ENCODE assay signal across 1 cellular context in genomic region chr17:31339906-31340661, GRCh38.
TF ChIP-seq lines count a peak whose summit lies in the region.

No MANE protein-coding gene starts in this region.

TF ChIP-seq in GM12878, 131 proteins besides CTCF, POLR2A, EP300 and RAD21:
- no peak for TF ChIP-seq BMI1 (IDR thresholded peaks at IDR 0.05; ENCODE audit: borderline replicate concordance)
- TF ChIP-seq DPF2 (IDR thresholded peaks at IDR 0.05) = no peak
- TF ChIP-seq NRF1 (conservative IDR thresholded peaks at IDR 0.05; ENCODE audit: low read depth, low read length) = no peak
- TF ChIP-seq GABPA (IDR thresholded peaks at IDR 0.05; ENCODE audit: low read depth) = no peak
- TF ChIP-seq, protein P1, sequence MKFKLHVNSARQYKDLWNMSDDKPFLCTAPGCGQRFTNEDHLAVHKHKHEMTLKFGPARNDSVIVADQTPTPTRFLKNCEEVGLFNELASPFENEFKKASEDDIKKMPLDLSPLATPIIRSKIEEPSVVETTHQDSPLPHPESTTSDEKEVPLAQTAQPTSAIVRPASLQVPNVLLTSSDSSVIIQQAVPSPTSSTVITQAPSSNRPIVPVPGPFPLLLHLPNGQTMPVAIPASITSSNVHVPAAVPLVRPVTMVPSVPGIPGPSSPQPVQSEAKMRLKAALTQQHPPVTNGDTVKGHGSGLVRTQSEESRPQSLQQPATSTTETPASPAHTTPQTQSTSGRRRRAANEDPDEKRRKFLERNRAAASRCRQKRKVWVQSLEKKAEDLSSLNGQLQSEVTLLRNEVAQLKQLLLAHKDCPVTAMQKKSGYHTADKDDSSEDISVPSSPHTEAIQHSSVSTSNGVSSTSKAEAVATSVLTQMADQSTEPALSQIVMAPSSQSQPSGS (IDR thresholded peaks at IDR 0.05; ENCODE audit: low read length) = no peak
- no peak for TF ChIP-seq NFIC (IDR thresholded peaks at IDR 0.05; ENCODE audit: low read depth, low read length)
- no peak for TF ChIP-seq SP1 (IDR thresholded peaks at IDR 0.05; ENCODE audit: low read depth, low read length)
- TF ChIP-seq, protein P2, sequence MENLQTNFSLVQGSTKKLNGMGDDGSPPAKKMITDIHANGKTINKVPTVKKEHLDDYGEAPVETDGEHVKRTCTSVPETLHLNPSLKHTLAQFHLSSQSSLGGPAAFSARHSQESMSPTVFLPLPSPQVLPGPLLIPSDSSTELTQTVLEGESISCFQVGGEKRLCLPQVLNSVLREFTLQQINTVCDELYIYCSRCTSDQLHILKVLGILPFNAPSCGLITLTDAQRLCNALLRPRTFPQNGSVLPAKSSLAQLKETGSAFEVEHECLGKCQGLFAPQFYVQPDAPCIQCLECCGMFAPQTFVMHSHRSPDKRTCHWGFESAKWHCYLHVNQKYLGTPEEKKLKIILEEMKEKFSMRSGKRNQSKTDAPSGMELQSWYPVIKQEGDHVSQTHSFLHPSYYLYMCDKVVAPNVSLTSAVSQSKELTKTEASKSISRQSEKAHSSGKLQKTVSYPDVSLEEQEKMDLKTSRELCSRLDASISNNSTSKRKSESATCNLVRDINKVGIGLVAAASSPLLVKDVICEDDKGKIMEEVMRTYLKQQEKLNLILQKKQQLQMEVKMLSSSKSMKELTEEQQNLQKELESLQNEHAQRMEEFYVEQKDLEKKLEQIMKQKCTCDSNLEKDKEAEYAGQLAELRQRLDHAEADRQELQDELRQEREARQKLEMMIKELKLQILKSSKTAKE (IDR thresholded peaks at IDR 0.05; ENCODE audit: low read depth, poor library complexity, severe bottlenecking) = no peak
- TF ChIP-seq, protein P3, sequence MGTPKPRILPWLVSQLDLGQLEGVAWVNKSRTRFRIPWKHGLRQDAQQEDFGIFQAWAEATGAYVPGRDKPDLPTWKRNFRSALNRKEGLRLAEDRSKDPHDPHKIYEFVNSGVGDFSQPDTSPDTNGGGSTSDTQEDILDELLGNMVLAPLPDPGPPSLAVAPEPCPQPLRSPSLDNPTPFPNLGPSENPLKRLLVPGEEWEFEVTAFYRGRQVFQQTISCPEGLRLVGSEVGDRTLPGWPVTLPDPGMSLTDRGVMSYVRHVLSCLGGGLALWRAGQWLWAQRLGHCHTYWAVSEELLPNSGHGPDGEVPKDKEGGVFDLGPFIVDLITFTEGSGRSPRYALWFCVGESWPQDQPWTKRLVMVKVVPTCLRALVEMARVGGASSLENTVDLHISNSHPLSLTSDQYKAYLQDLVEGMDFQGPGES (IDR thresholded peaks at IDR 0.05) = no peak
- TF ChIP-seq, protein P4, sequence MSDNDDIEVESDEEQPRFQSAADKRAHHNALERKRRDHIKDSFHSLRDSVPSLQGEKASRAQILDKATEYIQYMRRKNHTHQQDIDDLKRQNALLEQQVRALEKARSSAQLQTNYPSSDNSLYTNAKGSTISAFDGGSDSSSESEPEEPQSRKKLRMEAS (IDR thresholded peaks at IDR 0.05; ENCODE audit: low read depth, low read length) = no peak
- TF ChIP-seq MEF2B (IDR thresholded peaks at IDR 0.05; ENCODE audit: partially characterized antibody, poor library complexity, severe bottlenecking) = no peak
- TF ChIP-seq SPI1 (IDR thresholded peaks at IDR 0.05; ENCODE audit: borderline replicate concordance, insufficient read depth, low read depth, low read length) = no peak
